ENCODE assay signal across 10 cellular contexts in genomic region chr1:183477986-183478781, GRCh38. TPM values are rescaled to one million over a fixed set of nuclear protein-coding genes. Genes with fewer than 3 reads are reported as not detected.
DNase-seq lines count a peak whose midpoint lies in the region; ATAC-seq, FAIRE-seq and TF ChIP-seq lines count a peak whose summit lies in the region.
"Had no signal": no experiment of that assay in that cellular context is flagged by ENCODE, and none has a peak within 500 bp of the region (broad histone marks: within the 10 kb centered on the region; RNA-seq: fewer than 3 reads in every experiment).

No MANE protein-coding gene starts in this region.

- no peak overlapping the region for H2BK120ac ChIP-seq in H9 (ENCODE audit: low read depth, low read length, poor library complexity, severe bottlenecking)

- in situ Hi-C loops in G401 (cut with HindIII; ENCODE audit: low sequenced_read_pairs), result no loop called here

- peak; percentile 90 for FAIRE-seq in GM19239 (lab: Jason Lieb, UNC)

- peak; percentile 20 for ATAC-seq in CD8-positive, alpha-beta T cell
- ATAC-seq in HG03139 (IDR thresholded peaks at IDR 0.05; ENCODE audit: unreplicated experiment), result peak; percentile 50
- ATAC-seq in activated B cell treated with CpG ODN at 0.5 μM for 24 hours (ENCODE audit: low read depth), result no peak
- ATAC-seq in right cardiac atrium, result no peak

- no peak overlapping the region for H3K9ac ChIP-seq in H9 (ENCODE audit: extremely low read depth, insufficient read length, low read length)

- H2BK15ac ChIP-seq in H9 (ENCODE audit: low read depth, low read length), result no peak overlapping the region

- H4K5ac ChIP-seq in H9 (ENCODE audit: insufficient read length, low read depth, low read length), result no peak overlapping the region

- TF ChIP-seq CTCF in CD8-positive, alpha-beta T cell (IDR thresholded peaks at IDR 0.05), result no peak
- TF ChIP-seq CTCF in activated B cell treated with CpG ODN at 0.5 μM for 24 hours (IDR thresholded peaks at IDR 0.05), result no peak
- TF ChIP-seq CTCF in H9 (conservative IDR thresholded peaks at IDR 0.05), result no peak

- intact Hi-C loops in CD8-positive, alpha-beta T cell (cut with DNase I, micrococcal nuclease), result loop anchor here (2.0 to 10.0 kb wide), 4 partner anchors 13 to 1677 kb away; partner anchors contain the start of genes RNF2 (in 2 of the 2), SWT1 (in 1 of the 2) and TRMT1L (in 1 of the 2)
- intact Hi-C loops in activated B cell treated with CpG ODN at 0.5 μM for 24 hours (cut with micrococcal nuclease) (no loop called here), right cardiac atrium (cut with DNase I) (loop anchor here in 2 of 4 donors (10.0 kb wide), 2 partner anchors 67 to 157 kb away; partner anchors contain the start of gene ARPC5 (in 1 of the 2))

- no peak overlapping the region for H3K4ac ChIP-seq in H9 (ENCODE audit: low read depth, low read length)

- H3K4me2 ChIP-seq in H9 (ENCODE audit: insufficient read depth, insufficient read length, low read length), result no peak overlapping the region

- POLR2A ChIA-PET in CD8-positive, alpha-beta T cell (lab: Charles Lee), result interaction anchor here (0.7 to 1.2 kb wide), 3 partner anchors 9 to 148 kb away, joined by 3 to 4 read pairs (median 3); no protein-coding TSS in a partner anchor
- POLR2A ChIA-PET in activated B cell treated with CpG ODN at 0.5 μM for 24 hours (lab: Charles Lee), result interaction anchor here (2.3 kb wide), 1 partner anchor 112 kb away, joined by 8 read pairs; the partner anchor contains the start of gene NCF2

- H3K56ac ChIP-seq in H9 (ENCODE audit: insufficient read length, low read depth, low read length), result no peak overlapping the region

- no peak overlapping the region for H2BK5ac ChIP-seq in H9 (ENCODE audit: insufficient read length, low read length)

- peak overlapping the region; percentile 37 for H3K27ac Mint-ChIP-seq in CD8-positive, alpha-beta T cell
- H3K27ac Mint-ChIP-seq in activated B cell treated with CpG ODN at 0.5 μM for 24 hours, result peak overlapping the region; percentile 62
- no peak overlapping the region for H3K27ac Mint-ChIP-seq in H9

- peaks cover 63% of the 10 kb centered on the region for H3K4me1 Mint-ChIP-seq in CD8-positive, alpha-beta T cell (ENCODE audit: low read depth)
- peaks cover 64% of the 10 kb centered on the region for H3K4me1 Mint-ChIP-seq in activated B cell treated with CpG ODN at 0.5 μM for 24 hours
- H3K4me1 Mint-ChIP-seq in H9, result peaks cover 42 to 50% of the 10 kb centered on the region in 2 experiments

- no peaks in the 10 kb centered on the region for H3K27me3 Mint-ChIP-seq in CD8-positive, alpha-beta T cell (ENCODE audit: low read depth)
- H3K27me3 Mint-ChIP-seq in activated B cell treated with CpG ODN at 0.5 μM for 24 hours (no peaks in the 10 kb centered on the region), H9 (ENCODE audit: low read depth) (no peaks in the 10 kb centered on the region)

- H3K27ac ChIP-seq in CD8-positive, alpha-beta T cell (ENCODE audit: low read depth, low read length), result no peak overlapping the region
- H3K27ac ChIP-seq in H9 (ENCODE audit: insufficient read length, low read depth, low read length) (no peak overlapping the region), right cardiac atrium (ENCODE audit: low read length) (no peak overlapping the region)
- H3K27ac ChIP-seq: epithelial cell of prostate had no signal

- H3K27me3 ChIP-seq in CD8-positive, alpha-beta T cell (ENCODE audit: insufficient read depth, low read length), result no peaks in the 10 kb centered on the region
- no peaks in the 10 kb centered on the region for H3K27me3 ChIP-seq in H9 (ENCODE audit: insufficient read depth, low read length)
- H3K27me3 ChIP-seq in right cardiac atrium (ENCODE audit: control insufficient read depth, insufficient read depth), result no peaks in the 10 kb centered on the region

- no peak overlapping the region for H4K91ac ChIP-seq in H9 (ENCODE audit: insufficient read length, low read depth, low read length)

- peaks cover 2% of the 10 kb centered on the region for H3K23me2 ChIP-seq in H9 (ENCODE audit: insufficient read length, low read depth, low read length, poor library complexity, severe bottlenecking)

- peaks cover 6% of the 10 kb centered on the region for H3K36me3 Mint-ChIP-seq in CD8-positive, alpha-beta T cell
- H3K36me3 Mint-ChIP-seq in activated B cell treated with CpG ODN at 0.5 μM for 24 hours (ENCODE audit: low read depth) (peaks cover 11% of the 10 kb centered on the region), H9 (ENCODE audit: insufficient read depth in 1 of 3, low read depth in 3 of 3) (peaks cover 0 to 7% (median 4%) of the 10 kb centered on the region in 3 experiments; a peak in 2 of 7 replicates)

- H3K18ac ChIP-seq in H9 (ENCODE audit: insufficient read length, low read depth, low read length), result no peak overlapping the region

- no peaks in the 10 kb centered on the region for H3K36me3 ChIP-seq in CD8-positive, alpha-beta T cell (ENCODE audit: insufficient read depth, low read length)

- H4K8ac ChIP-seq in H9 (replicated peaks; ENCODE audit: insufficient read length, low read depth, low read length), result no peak overlapping the region

- H3K14ac ChIP-seq in H9 (ENCODE audit: insufficient read depth, low read length), result no peak overlapping the region

- no peak overlapping the region for H2BK20ac ChIP-seq in H9 (ENCODE audit: low read depth, low read length, poor library complexity, severe bottlenecking)

- H3K4me3 Mint-ChIP-seq in CD8-positive, alpha-beta T cell, result peak overlapping the region; percentile 47
- peak overlapping the region; percentile 29 for H3K4me3 Mint-ChIP-seq in activated B cell treated with CpG ODN at 0.5 μM for 24 hours
- H3K4me3 Mint-ChIP-seq in H9, result no peak overlapping the region

- H3K23ac ChIP-seq in H9 (ENCODE audit: insufficient read length, low read depth, low read length), result no peak overlapping the region

- peak overlapping the region; percentile 9 for H3K4me3 ChIP-seq in CD8-positive, alpha-beta T cell (ENCODE audit: low read depth, low read length)
- no peak overlapping the region for H3K4me3 ChIP-seq in right cardiac atrium (ENCODE audit: low read length)

- no CpG with 5 or more reads among the region's 3 CpGs for WGBS in H9 (ENCODE audit: extremely low coverage, insufficient read length, low lambda C conversion rate)
- WGBS in right cardiac atrium, result 81% methylated on average over 3 of the region's 3 CpGs

- CTCF ChIA-PET in CD8-positive, alpha-beta T cell (lab: Charles Lee), result interaction anchor here (0.8 to 1.3 kb wide), 3 partner anchors 9 to 20 kb away, joined by 3 to 4 read pairs (median 4); no protein-coding TSS in a partner anchor
- CTCF ChIA-PET in activated B cell treated with CpG ODN at 0.5 μM for 24 hours (lab: Charles Lee), result interaction anchor here (0.5 to 0.9 kb wide), 2 partner anchors 16 to 131 kb away, joined by 3 to 4 read pairs; no protein-coding TSS in a partner anchor

- H3K9me3 Mint-ChIP-seq in CD8-positive, alpha-beta T cell, result no peaks in the 10 kb centered on the region
- H3K9me3 Mint-ChIP-seq in activated B cell treated with CpG ODN at 0.5 μM for 24 hours (no peaks in the 10 kb centered on the region), H9 (no peaks in the 10 kb centered on the region)

- H3K4me1 ChIP-seq in CD8-positive, alpha-beta T cell (ENCODE audit: insufficient read depth, low read length), result peaks cover 77% of the 10 kb centered on the region
- peaks cover 4% of the 10 kb centered on the region; the same call in 1 of the 2 replicates for H3K4me1 ChIP-seq in H9 (ENCODE audit: insufficient read depth, low read length)
- H3K4me1 ChIP-seq in right cardiac atrium (ENCODE audit: control insufficient read depth, insufficient read depth, low read length), result peaks cover 2% of the 10 kb centered on the region

- no peaks in the 10 kb centered on the region for H4K20me1 ChIP-seq in H9 (ENCODE audit: control insufficient read depth, insufficient read depth, insufficient read length)

- H3K79me1 ChIP-seq in H9 (ENCODE audit: insufficient read depth, low read depth, low read length, poor library complexity, severe bottlenecking), result no peaks in the 10 kb centered on the region

- H2BK12ac ChIP-seq in H9 (ENCODE audit: insufficient read length, low read depth, low read length), result no peak overlapping the region

- no peak overlapping the region for H3T11ph ChIP-seq in H9 (ENCODE audit: low read length)

- H2AFZ ChIP-seq in H9 (ENCODE audit: low read length), result no peak overlapping the region

- H3K9me3 ChIP-seq in CD8-positive, alpha-beta T cell (ENCODE audit: low read length), result no peaks in the 10 kb centered on the region
- no peaks in the 10 kb centered on the region for H3K9me3 ChIP-seq in H9 (ENCODE audit: control insufficient read depth, low read depth, low read length)
- no peaks in the 10 kb centered on the region for H3K9me3 ChIP-seq in right cardiac atrium (ENCODE audit: control insufficient read depth, low read length)

- no peak overlapping the region for H2AK5ac ChIP-seq in H9 (ENCODE audit: insufficient read length, low read length)

- peaks cover 49% of the 10 kb centered on the region; the same call in 1 of the 2 replicates for H3K79me2 ChIP-seq in H9 (ENCODE audit: insufficient read depth, low read length)

- no peak for DNase-seq in CD8-positive, alpha-beta T cell
- DNase-seq in GM19239 (ENCODE audit: insufficient read length, low spot score), result peak; percentile 13
- no peak for DNase-seq in activated B cell treated with CpG ODN at 0.5 μM for 24 hours
- no peak for DNase-seq in NCI-H1436 (lab: John Stamatoyannopoulos, UW)
- DNase-seq in G401 (ENCODE audit: low spot score), result no peak
- DNase-seq in H9, result no peak
- DNase-seq in right cardiac atrium, result no peak
- DNase-seq: mesenchymal stem cell had no signal

RNA-seq across cellular contexts. Expression of gene SMG7, which starts 5.9 kb away (rescaled TPM):
- 10 to 100 TPM; 38.9 to 42.8 TPM for total RNA-seq in CD8-positive, alpha-beta T cell
- total RNA-seq in activated B cell treated with CpG ODN at 0.5 μM for 24 hours (79.4 and 83.5 TPM in 2 replicates), H9 (2021) (77.0 and 80.6 TPM in 2 replicates), right cardiac atrium (10 to 100 TPM; 35.6 to 50.8 (median 44.0) TPM)
- 25.7 and 32.7 TPM in 2 replicates for total RNA-seq in G401 (2014; rRNA removed; shearing (Covaris generic))
- polyA plus RNA-seq in right cardiac atrium, result 18.6 TPM

Comparison
In these comparisons a context has a peak if more than half of its experiments do, and no peak if none do; other contexts are left out.
1. ATAC-seq: peak in CD8-positive, alpha-beta T cell (single experiment) and HG03139 (single experiment); none in activated B cell treated with CpG ODN at 0.5 μM for 24 hours (single experiment) and right cardiac atrium (0 of 2).
2. H3K27ac Mint-ChIP-seq: peak in CD8-positive, alpha-beta T cell (single experiment) and activated B cell treated with CpG ODN at 0.5 μM for 24 hours (single experiment); none in H9 (0 of 3).
3. H3K4me3 Mint-ChIP-seq: peak in CD8-positive, alpha-beta T cell (single experiment) and activated B cell treated with CpG ODN at 0.5 μM for 24 hours (single experiment); none in H9 (0 of 2).